In the genomic region with DNA sequence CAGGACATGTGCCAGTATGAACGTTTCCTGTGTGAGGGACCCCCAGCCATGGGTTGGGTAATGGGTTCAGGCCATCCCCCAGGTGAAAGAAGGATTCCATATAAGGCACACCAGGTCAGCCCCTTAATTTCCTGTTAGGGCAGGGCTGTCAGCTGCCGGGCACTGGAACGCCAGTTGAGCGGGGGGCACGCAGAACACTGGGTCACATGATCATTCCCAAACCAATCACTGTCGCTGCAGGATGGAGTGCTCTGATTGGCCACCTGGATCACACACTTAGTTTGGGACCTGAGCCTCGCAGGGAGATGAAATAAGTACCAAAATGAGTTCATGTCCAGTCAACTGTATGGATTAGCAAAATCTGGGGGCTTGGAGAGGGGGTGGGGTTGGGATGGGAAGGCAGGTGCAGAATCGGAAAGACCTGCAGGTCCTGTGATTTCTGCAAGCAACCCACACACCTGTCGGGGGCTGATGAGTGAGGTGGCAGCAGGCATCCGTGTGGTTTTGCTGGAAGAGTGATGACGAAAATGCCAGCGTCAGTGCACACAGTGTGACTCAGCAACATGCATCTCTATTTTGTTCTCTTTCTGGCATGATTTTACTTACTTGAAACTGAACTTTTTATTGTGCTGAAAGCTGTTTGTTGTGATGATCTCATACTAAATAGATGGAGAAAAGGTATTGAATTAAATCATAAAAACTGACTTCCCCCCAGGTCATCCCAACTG, we compare ENCODE assay signal across 9 cellular contexts. TPM values are rescaled to one million over a fixed set of nuclear protein-coding genes. Genes with fewer than 3 reads are reported as not detected.
DNase-seq lines count a peak whose midpoint lies in the region; FAIRE-seq and TF ChIP-seq lines count a peak whose summit lies in the region.
"Had no signal": no experiment of that assay in that cellular context is flagged by ENCODE, and none has a peak within 500 bp of the region (broad histone marks: within the 10 kb centered on the region; RNA-seq: fewer than 3 reads in every experiment).

No MANE protein-coding gene starts in this region.

- H3K27me3 ChIP-seq in mesenchymal stem cell (ENCODE audit: control insufficient read depth in 1 of 2, insufficient read depth in 1 of 2, low read length in 2 of 2) (peaks cover 6 to 40% of the 10 kb centered on the region in 2 experiments), small intestine (ENCODE audit: control insufficient read depth in 2 of 2, insufficient read depth in 2 of 2, low read length in 2 of 2) (no peaks in the 10 kb centered on the region), adrenal gland (no peaks in the 10 kb centered on the region)

- H3K23ac ChIP-seq in mesenchymal stem cell (ENCODE audit: low read length in 2 of 2): no peak overlapping the region

- no peak overlapping the region for H3K9ac ChIP-seq in mesenchymal stem cell (ENCODE audit: low read length)

- no peak overlapping the region for H2BK120ac ChIP-seq in mesenchymal stem cell (ENCODE audit: low read depth, low read length)

- H3K4me3 ChIP-seq in mesenchymal stem cell (ENCODE audit: insufficient read depth in 1 of 2, low read depth in 1 of 2, low read length in 2 of 2): no peak overlapping the region
- H3K4me3 ChIP-seq in small intestine (ENCODE audit: low read depth in 1 of 2, low read length in 2 of 2): no peak overlapping the region
- H3K4me3 ChIP-seq in adrenal gland: no peak overlapping the region
- H3K4me3 ChIP-seq: SK-N-MC had no signal

- no peak for FAIRE-seq in small intestine (lab: Jason Lieb, UNC)

- H3K79me1 ChIP-seq in mesenchymal stem cell (replicated peaks; ENCODE audit: low read length, poor library complexity, severe bottlenecking): no peaks in the 10 kb centered on the region

- H3K4ac ChIP-seq in mesenchymal stem cell (ENCODE audit: low read depth in 1 of 2, low read length in 2 of 2): no peak overlapping the region

- peaks cover 23% of the 10 kb centered on the region for H3K4me1 ChIP-seq in mesenchymal stem cell (ENCODE audit: control insufficient read depth, insufficient read depth, low read depth, low read length)
- no peaks in the 10 kb centered on the region for H3K4me1 ChIP-seq in small intestine (ENCODE audit: control insufficient read depth in 2 of 2, insufficient read depth in 1 of 2, low read depth in 1 of 2, low read length in 1 of 2)
- peaks cover 0 to 3% of the 10 kb centered on the region in 2 donors for H3K4me1 ChIP-seq in adrenal gland (replicated peaks in 1 of 2)

- no peak overlapping the region for H4K91ac ChIP-seq in mesenchymal stem cell (ENCODE audit: low read length)

- 57% methylated on average over 12 of the region's 12 CpGs for WGBS in mesenchymal stem cell
- WGBS in small intestine, 3 donors: 64 to 67% (median 65%) methylated on average over 12 of the region's 12 CpGs
- whole genome bisulfite sequencing in adrenal gland, 4 donors: 58 to 71% (median 68%) methylated on average over 8 to 12 of the region's 12 CpGs

- no peaks in the 10 kb centered on the region for H3K36me3 ChIP-seq in mesenchymal stem cell (ENCODE audit: control insufficient read depth in 1 of 2, insufficient read depth in 2 of 2, low read depth in 1 of 2, low read length in 2 of 2)
- no peaks in the 10 kb centered on the region for H3K36me3 ChIP-seq in small intestine (ENCODE audit: control insufficient read depth in 2 of 2, insufficient read depth in 2 of 2, low read length in 2 of 2)
- H3K36me3 ChIP-seq in adrenal gland (replicated peaks in 1 of 2): no peaks in the 10 kb centered on the region

- no peak for TF ChIP-seq CTCF in adrenal gland (IDR thresholded peaks at IDR 0.05)

- H3K27ac ChIP-seq in mesenchymal stem cell (ENCODE audit: low read length, poor library complexity, severe bottlenecking): no peak overlapping the region
- H3K27ac ChIP-seq in small intestine (ENCODE audit: low read depth in 1 of 2, low read length in 1 of 2): no peak overlapping the region
- H3K27ac ChIP-seq in adrenal gland: no peak overlapping the region
- H3K27ac ChIP-seq: SK-N-MC had no signal

- intact Hi-C loops in adrenal gland (cut with DNase I): no loop called here

- no peak overlapping the region for H2BK15ac ChIP-seq in mesenchymal stem cell (ENCODE audit: low read depth, poor library complexity, severe bottlenecking)

- H4K8ac ChIP-seq in mesenchymal stem cell (ENCODE audit: low read length): no peak overlapping the region

- H3K14ac ChIP-seq in mesenchymal stem cell (ENCODE audit: low read length in 2 of 2): peak overlapping the region in 1 of 2 experiments; percentile 28

- no peak overlapping the region for H3K4me2 ChIP-seq in mesenchymal stem cell (ENCODE audit: low read length, poor library complexity, severe bottlenecking)

- DNase-seq in Daoy (ENCODE audit: low read depth) (peak; percentile 50), astrocyte of the hippocampus (ENCODE audit: low read depth, low spot score) (peak; percentile 60), mesenchymal stem cell (no peak), small intestine (no peak), adrenal gland (no peak)
- DNase-seq in activated effector memory CD4-positive, alpha-beta T cell treated with Interleukin-2 at 50 U/mL for 16 hours: no peak
- DNase-seq: GF-D8 had no signal

- H3K9me3 ChIP-seq in mesenchymal stem cell (ENCODE audit: control insufficient read depth, low read length): no peaks in the 10 kb centered on the region
- H3K9me3 ChIP-seq in small intestine (ENCODE audit: control insufficient read depth, low read depth): no peaks in the 10 kb centered on the region
- H3K9me3 ChIP-seq in adrenal gland (replicated peaks in 1 of 3): no peaks in the 10 kb centered on the region

- H2AFZ ChIP-seq in mesenchymal stem cell (ENCODE audit: low read depth, low read length): no peak overlapping the region

- H2BK12ac ChIP-seq in mesenchymal stem cell (ENCODE audit: low read length in 2 of 2): no peak overlapping the region

- peak overlapping the region; percentile 27 for H2AK5ac ChIP-seq in mesenchymal stem cell (ENCODE audit: low read length, severe bottlenecking)

- H3K18ac ChIP-seq in mesenchymal stem cell (ENCODE audit: low read depth in 1 of 2, low read length in 2 of 2): no peak overlapping the region

- no peak overlapping the region for H2BK5ac ChIP-seq in mesenchymal stem cell (ENCODE audit: low read depth, low read length, poor library complexity, severe bottlenecking)

- no peak for TF ChIP-seq RAD21 in Ishikawa (IDR thresholded peaks at IDR 0.05; ENCODE audit: low read depth)

- TF ChIP-seq EP300 in Ishikawa (IDR thresholded peaks at IDR 0.05; ENCODE audit: borderline replicate concordance): no peak

- no peak for TF ChIP-seq POLR2A in adrenal gland (IDR thresholded peaks at IDR 0.05)

TF ChIP-seq in Ishikawa, 13 proteins besides CTCF, POLR2A, EP300 and RAD21:
- TF ChIP-seq FOXM1 (IDR thresholded peaks at IDR 0.05; ENCODE audit: borderline replicate concordance, low read depth): no peak
- TF ChIP-seq TEAD4 (IDR thresholded peaks at IDR 0.05): no peak
- TF ChIP-seq, protein P1, sequence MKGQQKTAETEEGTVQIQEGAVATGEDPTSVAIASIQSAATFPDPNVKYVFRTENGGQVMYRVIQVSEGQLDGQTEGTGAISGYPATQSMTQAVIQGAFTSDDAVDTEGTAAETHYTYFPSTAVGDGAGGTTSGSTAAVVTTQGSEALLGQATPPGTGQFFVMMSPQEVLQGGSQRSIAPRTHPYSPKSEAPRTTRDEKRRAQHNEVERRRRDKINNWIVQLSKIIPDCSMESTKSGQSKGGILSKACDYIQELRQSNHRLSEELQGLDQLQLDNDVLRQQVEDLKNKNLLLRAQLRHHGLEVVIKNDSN (IDR thresholded peaks at IDR 0.05): peak; percentile 55

RNA-seq across cellular contexts. Expression of gene RNF212, which starts 32.2 kb away (rescaled TPM):
- total RNA-seq in Daoy (2014; rRNA removed; shearing (Covaris generic)): not detected in 2 replicates
- polyA plus RNA-seq in mesenchymal stem cell (2013, experiment 1 of 2): 2.9 TPM
- polyA plus RNA-seq in mesenchymal stem cell (2013, experiment 2 of 2): 3.2 TPM
- polyA plus RNA-seq in small intestine (1 to 10 TPM in 2 of 3 donors, not detected in 1; 1.4 to 1.7 TPM), adrenal gland (1 to 10 TPM; 1.7 to 6.6 (median 5.7) TPM)
- total RNA-seq in adrenal gland: 1 to 10 TPM in 7 of 8 donors, not detected in 1; 1.8 to 9.5 (median 2.4) TPM

Comparison
In these comparisons a context has a peak if more than half of its experiments do, and no peak if none do; other contexts are left out.
1. DNase-seq: peak in Daoy (single experiment) and astrocyte of the hippocampus (single experiment); none in mesenchymal stem cell (single experiment), activated effector memory CD4-positive, alpha-beta T cell treated with Interleukin-2 at 50 U/mL for 16 hours (single experiment), small intestine (single experiment) and adrenal gland (0 of 7).